In the genomic region with DNA sequence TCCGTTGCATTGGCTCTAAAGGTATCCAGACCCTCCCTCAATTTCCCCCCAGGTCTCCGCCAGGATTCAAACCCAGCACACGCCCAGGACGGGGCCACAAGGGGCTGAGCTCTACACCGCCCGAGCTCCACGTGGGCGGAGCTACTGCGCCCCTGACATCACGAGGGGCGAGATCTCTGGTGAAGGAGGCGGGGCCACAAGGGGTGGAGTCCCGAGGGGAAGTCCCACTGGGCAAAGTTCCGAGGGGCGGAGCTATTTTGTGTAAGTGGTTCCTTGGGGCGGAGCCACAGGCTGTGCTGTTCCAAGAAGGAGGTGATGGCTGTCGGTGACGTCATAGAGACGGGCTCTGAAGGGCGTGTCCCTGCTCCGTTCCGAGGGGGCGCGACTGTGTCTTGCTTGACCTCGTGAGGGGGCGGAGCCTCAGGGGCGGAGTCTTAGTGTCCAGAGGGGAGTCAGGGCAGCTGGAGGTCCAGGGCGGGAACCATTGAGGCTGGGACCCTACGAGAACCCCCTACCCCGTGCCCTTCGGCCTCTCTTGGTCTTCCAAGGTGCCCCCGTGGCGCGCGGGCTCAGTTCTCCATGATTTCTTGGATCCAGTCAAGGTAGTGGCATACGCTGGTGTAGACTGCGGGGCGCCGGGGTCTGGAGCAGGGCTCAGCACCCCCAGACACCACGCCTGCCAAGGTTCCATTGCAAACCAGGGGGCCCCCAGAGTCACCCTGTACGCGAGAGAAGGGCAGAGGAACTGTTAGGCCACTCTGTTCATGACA, we compare ENCODE assay signal across 8 cellular contexts. TPM values are rescaled to one million over a fixed set of nuclear protein-coding genes. Genes with fewer than 3 reads are reported as not detected.
DNase-seq lines count a peak whose midpoint lies in the region; ATAC-seq and TF ChIP-seq lines count a peak whose summit lies in the region.

No MANE protein-coding gene starts in this region.

- no peaks in the 10 kb centered on the region for H3K4me1 Mint-ChIP-seq in osteocyte (ENCODE audit: unreplicated experiment)
- no peaks in the 10 kb centered on the region for H3K4me1 Mint-ChIP-seq in CD4-positive, alpha-beta T cell (ENCODE audit: low read depth)

- POLR2A ChIA-PET in CD4-positive, alpha-beta T cell (lab: Charles Lee), result no interaction called here

- peak; percentile 57 for DNase-seq in GM20000 (ENCODE audit: low spot score)
- peak; percentile 94 for DNase-seq in SW480 (ENCODE audit: low spot score)
- peak; percentile 96 for DNase-seq in iPS-NIHi7 (ENCODE audit: extremely low spot score)
- no peak for DNase-seq in osteocyte (ENCODE audit: extremely low spot score, unreplicated experiment)
- no peak for DNase-seq in CD4-positive, alpha-beta T cell
- DNase-seq in GM19240 (ENCODE audit: insufficient read length, low spot score), result no peak

- peak overlapping the region in 1 of 11 experiments; percentile 5; a peak in 1 of 22 replicates for H3K9ac ChIP-seq in BLaER1 treated with 17β-estradiol and CSF1 and Interleukin-3, amounts not matched to agents 10 nM and 100 nM

- no peaks in the 10 kb centered on the region for H4K20me1 ChIP-seq in BLaER1 treated with 17β-estradiol and CSF1 and Interleukin-3, amounts not matched to agents 10 nM and 100 nM

- H3K4me3 ChIP-seq in BLaER1 treated with 17β-estradiol and CSF1 and Interleukin-3, amounts not matched to agents 10 nM and 100 nM, result no peak overlapping the region

- H3K4me1 ChIP-seq in BLaER1 treated with 17β-estradiol and CSF1 and Interleukin-3, amounts not matched to agents 10 nM and 100 nM, result peaks cover 0 to 12% (median 11%) of the 10 kb centered on the region in 10 experiments; a peak in 11 of 20 replicates

- intact Hi-C loops in CD4-positive, alpha-beta T cell (cut with DNase I, micrococcal nuclease), result no loop called here

- CTCF ChIA-PET in CD4-positive, alpha-beta T cell (lab: Charles Lee), result no interaction called here

- no peak overlapping the region for H3K27ac ChIP-seq in BLaER1 treated with 17β-estradiol and CSF1 and Interleukin-3, amounts not matched to agents 10 nM and 100 nM
- no peak overlapping the region for H3K27ac ChIP-seq in CD4-positive, alpha-beta T cell (ENCODE audit: low read depth, low read length)

- peak overlapping the region in 8 of 11 experiments; percentile 23 to 59 (median 42); a peak in 11 of 22 replicates for H3K4me2 ChIP-seq in BLaER1 treated with 17β-estradiol and CSF1 and Interleukin-3, amounts not matched to agents 10 nM and 100 nM

- no peaks in the 10 kb centered on the region for H3K27me3 ChIP-seq in BLaER1 treated with 17β-estradiol and CSF1 and Interleukin-3, amounts not matched to agents 10 nM and 100 nM
- H3K27me3 ChIP-seq in CD4-positive, alpha-beta T cell (ENCODE audit: control insufficient read depth, insufficient read depth, low read length), result peaks cover 30% of the 10 kb centered on the region

- H3K27ac Mint-ChIP-seq in osteocyte (ENCODE audit: unreplicated experiment), result no peak overlapping the region
- H3K27ac Mint-ChIP-seq in CD4-positive, alpha-beta T cell, result no peak overlapping the region

- no peak for TF ChIP-seq CTCF in GM20000 (IDR thresholded peaks at IDR 0.05; ENCODE audit: extremely low read depth, missing control alignments)
- TF ChIP-seq CTCF in osteocyte (IDR thresholded peaks at IDR 0.05), result no peak
- no peak for TF ChIP-seq CTCF in CD4-positive, alpha-beta T cell (IDR thresholded peaks at IDR 0.05)

- no peaks in the 10 kb centered on the region for H3K36me3 Mint-ChIP-seq in osteocyte (ENCODE audit: unreplicated experiment)
- H3K36me3 Mint-ChIP-seq in CD4-positive, alpha-beta T cell (ENCODE audit: low read depth), result no peaks in the 10 kb centered on the region

- H3K9me3 Mint-ChIP-seq in osteocyte (ENCODE audit: unreplicated experiment), result peaks cover 5% of the 10 kb centered on the region
- no peaks in the 10 kb centered on the region for H3K9me3 Mint-ChIP-seq in CD4-positive, alpha-beta T cell

- no peaks in the 10 kb centered on the region for H3K9me3 ChIP-seq in BLaER1 treated with 17β-estradiol and CSF1 and Interleukin-3, amounts not matched to agents 10 nM and 100 nM (replicated peaks in 1 of 11)
- no peaks in the 10 kb centered on the region for H3K9me3 ChIP-seq in CD4-positive, alpha-beta T cell (ENCODE audit: control insufficient read depth, low read length)

- H3K36me3 ChIP-seq in BLaER1 treated with 17β-estradiol and CSF1 and Interleukin-3, amounts not matched to agents 10 nM and 100 nM, result no peaks in the 10 kb centered on the region

- H3K4me3 Mint-ChIP-seq in osteocyte (ENCODE audit: unreplicated experiment), result no peak overlapping the region
- H3K4me3 Mint-ChIP-seq in CD4-positive, alpha-beta T cell, result no peak overlapping the region

- H3K27me3 Mint-ChIP-seq in osteocyte (ENCODE audit: unreplicated experiment), result no peaks in the 10 kb centered on the region
- H3K27me3 Mint-ChIP-seq in CD4-positive, alpha-beta T cell, result peaks cover 77% of the 10 kb centered on the region

- ATAC-seq in CD4-positive, alpha-beta T cell (ENCODE audit: poor library complexity), result no peak
- ATAC-seq in GM18502 (IDR thresholded peaks at IDR 0.05; ENCODE audit: poor library complexity, unreplicated experiment), result no peak

RNA-seq across cellular contexts. Expression of gene KLK8, which starts 1.3 kb away (rescaled TPM):
- not detected in 2 replicates for total RNA-seq in osteocyte
- not detected for total RNA-seq in CD4-positive, alpha-beta T cell

RNA-seq across cellular contexts. Expression of gene KLK10, which starts 16.8 kb away (rescaled TPM):
- not detected in 2 replicates for total RNA-seq in osteocyte
- not detected for total RNA-seq in CD4-positive, alpha-beta T cell

RNA-seq across cellular contexts. Expression of gene KLK7, which starts 19.0 kb away (rescaled TPM):
- total RNA-seq in osteocyte, result not detected in 2 replicates
- not detected for total RNA-seq in CD4-positive, alpha-beta T cell

RNA-seq across cellular contexts. Expression of gene KLK11, which starts 23.7 kb away (rescaled TPM):
- total RNA-seq in osteocyte, result not detected in 2 replicates
- not detected for total RNA-seq in CD4-positive, alpha-beta T cell

RNA-seq across cellular contexts. Expression of gene KLK12, which starts 32.1 kb away (rescaled TPM):
- total RNA-seq in osteocyte, result not detected in 2 replicates
- total RNA-seq in CD4-positive, alpha-beta T cell, result not detected

Comparison
In these comparisons a context has a peak if more than half of its experiments do, and no peak if none do; other contexts are left out.
1. DNase-seq: peak in GM20000 (single experiment), SW480 (single experiment) and iPS-NIHi7 (single experiment); none in osteocyte (single experiment), CD4-positive, alpha-beta T cell (0 of 10) and GM19240 (single experiment).